33 cellular contexts compared by ENCODE assay signal in genomic region chr1:7634841-7635240, GRCh38.
"Had no signal": no experiment of that assay in that cellular context is flagged by ENCODE, and none has a peak within 500 bp of the region (broad histone marks: within the 10 kb centered on the region; RNA-seq: fewer than 3 reads in every experiment).

No MANE protein-coding gene starts in this region.

- H3K36me3 ChIP-seq: MG63 had no signal

- H3K4me3 ChIP-seq: MG63 had no signal

- H3K27me3 ChIP-seq: MG63 had no signal

- H3K9me3 ChIP-seq: MG63 had no signal

- DNase-seq: Karpas-422, Kasumi-1, MG63, MM.1S, MV-4-11, NCI-H1048, NCI-H1092, NCI-H1092 treated with DMSO at 0.1 percent for 48 hours, NCI-H1105, NCI-H1105 treated with DMSO at 0.1 percent for 48 hours, NCI-H1417, NCI-H1417 treated with DMSO at 0.1 percent for 48 hours, NCI-H1436, NCI-H1436 treated with DMSO at 0.1 percent for 48 hours, NCI-H1694, NCI-H1694 treated with DMSO at 0.1 percent for 48 hours, NCI-H187, NCI-H187 treated with DMSO at 0.1 percent for 48 hours, NCI-H1930, NCI-H2029, NCI-H2029 treated with DMSO at 0.1 percent for 48 hours, NCI-H2081, NCI-H2081 treated with DMSO at 0.1 percent for 48 hours, NCI-H2107, NCI-H2171, NCI-H2171 treated with DMSO at 0.1 percent for 48 hours, NCI-H2227 treated with DMSO at 0.1 percent for 48 hours, NCI-H226, NCI-H345, NCI-H446, NCI-H446 treated with DMSO at 0.1 percent for 48 hours, NCI-H510A, NCI-H510A treated with DMSO at 0.1 percent for 48 hours had no signal
